1 cellular context compared by ENCODE assay signal in genomic region chr16:73069581-73070262, GRCh38.
TF ChIP-seq lines count a peak whose summit lies in the region.

No MANE protein-coding gene starts in this region.

TF ChIP-seq in HEK293, 187 proteins besides CTCF, POLR2A, EP300 and RAD21:
- TF ChIP-seq, protein P1, sequence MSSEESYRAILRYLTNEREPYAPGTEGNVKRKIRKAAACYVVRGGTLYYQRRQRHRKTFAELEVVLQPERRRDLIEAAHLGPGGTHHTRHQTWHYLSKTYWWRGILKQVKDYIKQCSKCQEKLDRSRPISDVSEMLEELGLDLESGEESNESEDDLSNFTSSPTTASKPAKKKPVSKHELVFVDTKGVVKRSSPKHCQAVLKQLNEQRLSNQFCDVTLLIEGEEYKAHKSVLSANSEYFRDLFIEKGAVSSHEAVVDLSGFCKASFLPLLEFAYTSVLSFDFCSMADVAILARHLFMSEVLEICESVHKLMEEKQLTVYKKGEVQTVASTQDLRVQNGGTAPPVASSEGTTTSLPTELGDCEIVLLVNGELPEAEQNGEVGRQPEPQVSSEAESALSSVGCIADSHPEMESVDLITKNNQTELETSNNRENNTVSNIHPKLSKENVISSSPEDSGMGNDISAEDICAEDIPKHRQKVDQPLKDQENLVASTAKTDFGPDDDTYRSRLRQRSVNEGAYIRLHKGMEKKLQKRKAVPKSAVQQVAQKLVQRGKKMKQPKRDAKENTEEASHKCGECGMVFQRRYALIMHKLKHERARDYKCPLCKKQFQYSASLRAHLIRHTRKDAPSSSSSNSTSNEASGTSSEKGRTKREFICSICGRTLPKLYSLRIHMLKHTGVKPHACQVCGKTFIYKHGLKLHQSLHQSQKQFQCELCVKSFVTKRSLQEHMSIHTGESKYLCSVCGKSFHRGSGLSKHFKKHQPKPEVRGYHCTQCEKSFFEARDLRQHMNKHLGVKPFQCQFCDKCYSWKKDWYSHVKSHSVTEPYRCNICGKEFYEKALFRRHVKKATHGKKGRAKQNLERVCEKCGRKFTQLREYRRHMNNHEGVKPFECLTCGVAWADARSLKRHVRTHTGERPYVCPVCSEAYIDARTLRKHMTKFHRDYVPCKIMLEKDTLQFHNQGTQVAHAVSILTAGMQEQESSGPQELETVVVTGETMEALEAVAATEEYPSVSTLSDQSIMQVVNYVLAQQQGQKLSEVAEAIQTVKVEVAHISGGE (tag by site-specific recombination; conservative IDR thresholded peaks at IDR 0.05; ENCODE audit: low read depth) = 0 out of 2 replicates have a peak, but pooled peaks have one; percentile 1
- TF ChIP-seq ZNF157 (tag by site-specific recombination; IDR thresholded peaks at IDR 0.05) (no peak), ZNF623 (tag by site-specific recombination; IDR thresholded peaks at IDR 0.05) (0 out of 2 replicates have a peak, but pooled peaks have one; percentile 2)
